ENCODE assay signal across 25 cellular contexts in genomic region chr11:118328745-118329144, GRCh38. TPM values are rescaled to one million over a fixed set of nuclear protein-coding genes. Genes with fewer than 3 reads are reported as not detected.
"Had no signal": no experiment of that assay in that cellular context is flagged by ENCODE, and none has a peak within 500 bp of the region (broad histone marks: within the 10 kb centered on the region; RNA-seq: fewer than 3 reads in every experiment).

No MANE protein-coding gene starts in this region.

- H3K9me3 Mint-ChIP-seq: dendritic cell treated with granulocyte-macrophage colony-stimulating factor and Interleukin-4, amounts not matched to agents 40 ng/mL and 50 ng/mL, for 4 days; effector memory CD8-positive, alpha-beta T cell; natural killer cell treated with Interleukin-12 subunit alpha and Interleukin-12 subunit beta and Interleukin-15 and Interleukin-18, amount 100 ng/mL, for 72 hours; type B pancreatic cell had no signal

- DNase-seq: effector memory CD8-positive, alpha-beta T cell; gastrocnemius medialis; heart right ventricle; hypothalamus; mucosa of descending colon; nucleus accumbens; ovary; sigmoid colon; stimulated activated CD4-positive, alpha-beta T cell treated with anti-CD3 and anti-CD28 coated beads, Interleukin-2, amount 100 ng/mL, for 24 hours; stimulated activated CD4-positive, alpha-beta T cell treated with anti-CD3 and anti-CD28 coated beads, Interleukin-4, amount 100 ng/mL, for 4 hours; stimulated activated naive CD4-positive, alpha-beta T cell; thyroid gland had no signal

- H3K9me3 ChIP-seq: esophagus muscularis mucosa, gastrocnemius medialis, heart right ventricle, mucosa of descending colon, ovary, sigmoid colon, suprapubic skin, thyroid gland had no signal

- H3K36me3 ChIP-seq: esophagus muscularis mucosa, gastrocnemius medialis, heart right ventricle, neural progenitor cell, ovary, right atrium auricular region, sigmoid colon, suprapubic skin, thyroid gland had no signal

- H3K27ac ChIP-seq: epithelial cell of prostate, esophagus muscularis mucosa, gastrocnemius medialis, heart right ventricle, neural progenitor cell, ovary, right atrium auricular region, sigmoid colon, skin epidermis, suprapubic skin, thyroid gland had no signal

- H3K4me3 ChIP-seq: esophagus muscularis mucosa, gastrocnemius medialis, heart right ventricle, mucosa of descending colon, neural progenitor cell, ovary, right atrium auricular region, sigmoid colon, skin epidermis, suprapubic skin, thyroid gland had no signal

- H3K4me3 Mint-ChIP-seq: dendritic cell treated with granulocyte-macrophage colony-stimulating factor and Interleukin-4, amounts not matched to agents 40 ng/mL and 50 ng/mL, for 4 days; effector memory CD8-positive, alpha-beta T cell; natural killer cell treated with Interleukin-12 subunit alpha and Interleukin-12 subunit beta and Interleukin-15 and Interleukin-18, amount 100 ng/mL, for 72 hours; neural progenitor cell; type B pancreatic cell had no signal

- FAIRE-seq: islet of Langerhans, urothelium cell line had no signal

- H3K27me3 ChIP-seq: esophagus muscularis mucosa, gastrocnemius medialis, neural progenitor cell, ovary, right atrium auricular region, sigmoid colon, suprapubic skin, thyroid gland had no signal

- H3K4me1 ChIP-seq: esophagus muscularis mucosa, gastrocnemius medialis, heart right ventricle, neural progenitor cell, right atrium auricular region, sigmoid colon, suprapubic skin, thyroid gland had no signal

- H3K27ac Mint-ChIP-seq: dendritic cell treated with granulocyte-macrophage colony-stimulating factor and Interleukin-4, amounts not matched to agents 40 ng/mL and 50 ng/mL, for 4 days; neural progenitor cell; type B pancreatic cell had no signal

- H2AFZ ChIP-seq: neural progenitor cell had no signal

- ATAC-seq: effector memory CD8-positive, alpha-beta T cell; gastrocnemius medialis; heart right ventricle; left lobe of liver; mucosa of descending colon; natural killer cell treated with Interleukin-12 subunit alpha and Interleukin-12 subunit beta and Interleukin-15 and Interleukin-18, amount 100 ng/mL, for 72 hours had no signal

- H3K27me3 Mint-ChIP-seq: effector memory CD8-positive, alpha-beta T cell; natural killer cell treated with Interleukin-12 subunit alpha and Interleukin-12 subunit beta and Interleukin-15 and Interleukin-18, amount 100 ng/mL, for 72 hours had no signal

- H3K9ac ChIP-seq: neural progenitor cell had no signal

- H3K4me1 Mint-ChIP-seq: neural progenitor cell had no signal

- H3K4me2 ChIP-seq: neural progenitor cell had no signal

- H3K36me3 Mint-ChIP-seq: natural killer cell treated with Interleukin-12 subunit alpha and Interleukin-12 subunit beta and Interleukin-15 and Interleukin-18, amount 100 ng/mL, for 72 hours; neural progenitor cell; type B pancreatic cell had no signal

RNA-seq across cellular contexts. Expression of gene CD3D, which starts 13.8 kb away (rescaled TPM):
- total RNA-seq: fibroblast of villous mesenchyme had no signal

RNA-seq across cellular contexts. Expression of gene CD3G, which starts 15.4 kb away (rescaled TPM):
- total RNA-seq: fibroblast of villous mesenchyme had no signal

RNA-seq across cellular contexts. Expression of gene CD3E, which starts 24.2 kb away (rescaled TPM):
- total RNA-seq: fibroblast of villous mesenchyme had no signal
